ENCODE assay signal across 1 cellular context in the genomic region with DNA sequence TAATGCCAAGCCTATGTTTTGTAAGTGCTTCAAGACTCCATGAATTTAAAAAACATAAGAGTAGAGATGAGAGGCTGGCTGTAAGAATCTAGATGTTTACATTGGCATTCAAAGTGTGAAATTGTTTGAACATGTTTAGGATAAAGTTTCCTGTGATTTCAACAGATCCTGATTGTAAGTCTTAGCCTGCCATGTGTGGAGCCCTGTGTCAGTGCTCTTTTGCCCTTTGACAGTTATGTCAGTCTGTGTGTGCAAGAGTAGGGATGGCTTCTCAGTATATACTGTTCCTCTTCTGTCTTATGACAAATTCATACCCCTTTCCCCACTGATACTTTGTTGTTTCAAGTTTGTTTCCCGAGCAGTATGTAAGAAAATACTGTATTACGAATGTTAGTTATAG.
TF ChIP-seq lines count a peak whose summit lies in the region.

No MANE protein-coding gene starts in this region.

TF ChIP-seq in endothelial cell of umbilical vein, 7 proteins besides CTCF, POLR2A, EP300 and RAD21:
- TF ChIP-seq FOS (IDR thresholded peaks at IDR 0.05; ENCODE audit: borderline replicate concordance, insufficient read depth, low read length): no peak
- TF ChIP-seq, protein P1, sequence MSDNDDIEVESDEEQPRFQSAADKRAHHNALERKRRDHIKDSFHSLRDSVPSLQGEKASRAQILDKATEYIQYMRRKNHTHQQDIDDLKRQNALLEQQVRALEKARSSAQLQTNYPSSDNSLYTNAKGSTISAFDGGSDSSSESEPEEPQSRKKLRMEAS (IDR thresholded peaks at IDR 0.05; ENCODE audit: insufficient read depth, insufficient read length): no peak
- no peak for TF ChIP-seq POLR2AphosphoS5 (IDR thresholded peaks at IDR 0.05; ENCODE audit: insufficient read depth, low read depth, low read length)
- no peak for TF ChIP-seq MYC (IDR thresholded peaks at IDR 0.05; ENCODE audit: low read depth, low read length)
- no peak for TF ChIP-seq EZH2 (IDR thresholded peaks at IDR 0.05; ENCODE audit: borderline replicate concordance, low read depth, low read length, severe bottlenecking)
- no peak for TF ChIP-seq GATA2 (IDR thresholded peaks at IDR 0.05; ENCODE audit: insufficient read depth, insufficient read length, low read depth, low read length)
- TF ChIP-seq JUN (IDR thresholded peaks at IDR 0.05; ENCODE audit: borderline replicate concordance, insufficient read depth, insufficient read length, low read depth): no peak
